ENCODE assay signal across 16 cellular contexts in the genomic region with DNA sequence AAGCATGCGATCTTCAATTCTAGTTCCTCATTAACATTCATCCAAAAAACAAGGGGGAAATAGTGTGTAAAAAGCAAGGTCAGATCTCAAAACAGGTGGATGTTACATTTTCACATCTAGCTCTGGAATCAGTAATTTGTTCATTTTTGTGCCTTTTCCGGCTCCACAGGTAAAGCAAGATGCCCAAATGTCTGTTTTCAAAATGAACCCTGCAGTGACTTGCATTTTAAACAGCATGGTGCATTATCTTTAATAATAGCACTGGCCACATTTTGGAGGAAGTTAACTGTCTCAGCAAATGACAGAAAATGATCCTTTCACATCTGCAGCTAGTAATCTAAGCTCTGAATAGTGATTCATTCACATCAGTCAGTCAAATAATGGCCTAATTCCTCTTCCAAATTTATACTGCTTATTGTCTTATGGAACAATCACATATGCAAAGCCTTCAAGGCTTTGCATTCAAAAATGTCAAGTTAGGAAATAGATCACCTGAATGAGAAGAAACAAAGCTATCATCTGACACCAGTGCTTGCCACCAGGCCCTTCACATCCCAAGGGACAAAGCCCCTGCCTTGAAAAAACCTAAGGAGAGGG.
A peak's percentile ranks its signal among the peaks of the same experiment; 100 is the strongest.
DNase-seq lines count a peak whose midpoint lies in the region; ATAC-seq and TF ChIP-seq lines count a peak whose summit lies in the region.
"Had no signal": no experiment of that assay in that cellular context is flagged by ENCODE, and none has a peak within 500 bp of the region (broad histone marks: within the 10 kb centered on the region; RNA-seq: fewer than 3 reads in every experiment).

No MANE protein-coding gene starts in this region.

- peak overlapping the region; percentile 43 for H3K27ac Mint-ChIP-seq in GM23338
- H3K27ac Mint-ChIP-seq: activated B cell treated with CpG ODN at 0.5 μM for 24 hours; activated T-helper 2 cell treated with anti-CD3 and anti-CD28 coated beads, Interferon-gamma antibody, Interleukin-2, Interleukin-4, amounts not matched to agents 10 μg/mL and 5 μg/mL and 100 μg/mL, durations not matched to agents 14 hours and 24 hours and 36 hours had no signal

- peaks cover 43% of the 10 kb centered on the region for H3K4me1 ChIP-seq in GM23338 (ENCODE audit: insufficient read depth)
- H3K4me1 ChIP-seq: colonic mucosa, gastroesophageal sphincter, suprapubic skin had no signal

- TF ChIP-seq CTCF in GM23338 (conservative IDR thresholded peaks at IDR 0.05; ENCODE audit: low read depth in 2 of 2): no peak

- no peak for DNase-seq in GM23338 (ENCODE audit: low spot score)
- peak; percentile 58 for DNase-seq in NCI-H146 (lab: John Stamatoyannopoulos, UW)
- no peak for DNase-seq in caudate nucleus (lab: John Stamatoyannopoulos, UW)
- peak; percentile 58 for DNase-seq in pons (ENCODE audit: low spot score)
- no peak for DNase-seq in activated gamma-delta T cell treated with Interleukin-2 at 50 U/mL for 16 hours
- DNase-seq in occipital lobe (lab: John Stamatoyannopoulos, UW): no peak
- DNase-seq in NCI-H446 (lab: John Stamatoyannopoulos, UW): no peak
- DNase-seq: activated B cell treated with CpG ODN at 0.5 μM for 24 hours, colonic mucosa, DMS79 treated with DMSO at 0.1 percent for 48 hours, right cardiac atrium had no signal

- 0 out of 3 replicates have a peak overlapping the region, but pooled peaks have one; percentile 4 for H3K4me3 Mint-ChIP-seq in GM23338
- H3K4me3 Mint-ChIP-seq: activated B cell treated with CpG ODN at 0.5 μM for 24 hours had no signal

- H3K36me3 Mint-ChIP-seq in GM23338 (ENCODE audit: low read depth): no peaks in the 10 kb centered on the region

- H3K27me3 ChIP-seq in GM23338 (ENCODE audit: insufficient read depth): no peaks in the 10 kb centered on the region
- H3K27me3 ChIP-seq: colonic mucosa, gastroesophageal sphincter, suprapubic skin had no signal

- H3K36me3 ChIP-seq in GM23338 (ENCODE audit: insufficient read depth): no peaks in the 10 kb centered on the region
- H3K36me3 ChIP-seq: colonic mucosa, gastroesophageal sphincter, suprapubic skin had no signal

- H2AFZ ChIP-seq in GM23338: no peak overlapping the region

- H3K4me1 Mint-ChIP-seq in GM23338: peaks cover 42% of the 10 kb centered on the region
- H3K4me1 Mint-ChIP-seq: activated B cell treated with CpG ODN at 0.5 μM for 24 hours had no signal

- H3K27me3 Mint-ChIP-seq in GM23338 (ENCODE audit: insufficient read depth, low read depth, poor library complexity): peaks cover 3% of the 10 kb centered on the region
- H3K27me3 Mint-ChIP-seq: activated B cell treated with CpG ODN at 0.5 μM for 24 hours had no signal

- 0 out of 2 replicates have a peak, but pooled peaks cover 3% of the 10 kb centered on the region for H4K20me1 ChIP-seq in GM23338 (replicated peaks; ENCODE audit: insufficient read depth)

- no peaks in the 10 kb centered on the region for H3K9me2 ChIP-seq in GM23338 (ENCODE audit: insufficient read depth)

- H3K9me3 Mint-ChIP-seq in GM23338: no peaks in the 10 kb centered on the region
- H3K9me3 Mint-ChIP-seq: activated B cell treated with CpG ODN at 0.5 μM for 24 hours; activated T-helper 2 cell treated with anti-CD3 and anti-CD28 coated beads, Interferon-gamma antibody, Interleukin-2, Interleukin-4, amounts not matched to agents 10 μg/mL and 5 μg/mL and 100 μg/mL, durations not matched to agents 14 hours and 24 hours and 36 hours had no signal

- H3K27ac ChIP-seq in GM23338 (ENCODE audit: low read depth) (peak overlapping the region; percentile 59), caudate nucleus (ENCODE audit: low read depth, low read length) (peak overlapping the region; percentile 6)
- H3K27ac ChIP-seq: colonic mucosa, epithelial cell of prostate, gastroesophageal sphincter, suprapubic skin had no signal

- H3F3A ChIP-seq in GM23338 (replicated peaks; ENCODE audit: low read depth): no peaks in the 10 kb centered on the region

- H3K79me2 ChIP-seq in GM23338 (replicated peaks; ENCODE audit: insufficient read depth): peaks cover 40% of the 10 kb centered on the region

- peak; percentile 42; the same call in 2 of the 3 replicates for ATAC-seq in GM23338
- ATAC-seq: gastroesophageal sphincter, right cardiac atrium had no signal

- H3K4me3 ChIP-seq in GM23338: no peak overlapping the region
- H3K4me3 ChIP-seq: colonic mucosa, gastroesophageal sphincter, lung, suprapubic skin had no signal

- H3K4me2 ChIP-seq in GM23338: peak overlapping the region; percentile 34

TF ChIP-seq in GM23338, 12 proteins besides CTCF, POLR2A, EP300 and RAD21:
- no peak for TF ChIP-seq CREB1 (CRISPR knock-in tag; IDR thresholded peaks at IDR 0.05; ENCODE audit: low read depth)
- TF ChIP-seq, protein P1, sequence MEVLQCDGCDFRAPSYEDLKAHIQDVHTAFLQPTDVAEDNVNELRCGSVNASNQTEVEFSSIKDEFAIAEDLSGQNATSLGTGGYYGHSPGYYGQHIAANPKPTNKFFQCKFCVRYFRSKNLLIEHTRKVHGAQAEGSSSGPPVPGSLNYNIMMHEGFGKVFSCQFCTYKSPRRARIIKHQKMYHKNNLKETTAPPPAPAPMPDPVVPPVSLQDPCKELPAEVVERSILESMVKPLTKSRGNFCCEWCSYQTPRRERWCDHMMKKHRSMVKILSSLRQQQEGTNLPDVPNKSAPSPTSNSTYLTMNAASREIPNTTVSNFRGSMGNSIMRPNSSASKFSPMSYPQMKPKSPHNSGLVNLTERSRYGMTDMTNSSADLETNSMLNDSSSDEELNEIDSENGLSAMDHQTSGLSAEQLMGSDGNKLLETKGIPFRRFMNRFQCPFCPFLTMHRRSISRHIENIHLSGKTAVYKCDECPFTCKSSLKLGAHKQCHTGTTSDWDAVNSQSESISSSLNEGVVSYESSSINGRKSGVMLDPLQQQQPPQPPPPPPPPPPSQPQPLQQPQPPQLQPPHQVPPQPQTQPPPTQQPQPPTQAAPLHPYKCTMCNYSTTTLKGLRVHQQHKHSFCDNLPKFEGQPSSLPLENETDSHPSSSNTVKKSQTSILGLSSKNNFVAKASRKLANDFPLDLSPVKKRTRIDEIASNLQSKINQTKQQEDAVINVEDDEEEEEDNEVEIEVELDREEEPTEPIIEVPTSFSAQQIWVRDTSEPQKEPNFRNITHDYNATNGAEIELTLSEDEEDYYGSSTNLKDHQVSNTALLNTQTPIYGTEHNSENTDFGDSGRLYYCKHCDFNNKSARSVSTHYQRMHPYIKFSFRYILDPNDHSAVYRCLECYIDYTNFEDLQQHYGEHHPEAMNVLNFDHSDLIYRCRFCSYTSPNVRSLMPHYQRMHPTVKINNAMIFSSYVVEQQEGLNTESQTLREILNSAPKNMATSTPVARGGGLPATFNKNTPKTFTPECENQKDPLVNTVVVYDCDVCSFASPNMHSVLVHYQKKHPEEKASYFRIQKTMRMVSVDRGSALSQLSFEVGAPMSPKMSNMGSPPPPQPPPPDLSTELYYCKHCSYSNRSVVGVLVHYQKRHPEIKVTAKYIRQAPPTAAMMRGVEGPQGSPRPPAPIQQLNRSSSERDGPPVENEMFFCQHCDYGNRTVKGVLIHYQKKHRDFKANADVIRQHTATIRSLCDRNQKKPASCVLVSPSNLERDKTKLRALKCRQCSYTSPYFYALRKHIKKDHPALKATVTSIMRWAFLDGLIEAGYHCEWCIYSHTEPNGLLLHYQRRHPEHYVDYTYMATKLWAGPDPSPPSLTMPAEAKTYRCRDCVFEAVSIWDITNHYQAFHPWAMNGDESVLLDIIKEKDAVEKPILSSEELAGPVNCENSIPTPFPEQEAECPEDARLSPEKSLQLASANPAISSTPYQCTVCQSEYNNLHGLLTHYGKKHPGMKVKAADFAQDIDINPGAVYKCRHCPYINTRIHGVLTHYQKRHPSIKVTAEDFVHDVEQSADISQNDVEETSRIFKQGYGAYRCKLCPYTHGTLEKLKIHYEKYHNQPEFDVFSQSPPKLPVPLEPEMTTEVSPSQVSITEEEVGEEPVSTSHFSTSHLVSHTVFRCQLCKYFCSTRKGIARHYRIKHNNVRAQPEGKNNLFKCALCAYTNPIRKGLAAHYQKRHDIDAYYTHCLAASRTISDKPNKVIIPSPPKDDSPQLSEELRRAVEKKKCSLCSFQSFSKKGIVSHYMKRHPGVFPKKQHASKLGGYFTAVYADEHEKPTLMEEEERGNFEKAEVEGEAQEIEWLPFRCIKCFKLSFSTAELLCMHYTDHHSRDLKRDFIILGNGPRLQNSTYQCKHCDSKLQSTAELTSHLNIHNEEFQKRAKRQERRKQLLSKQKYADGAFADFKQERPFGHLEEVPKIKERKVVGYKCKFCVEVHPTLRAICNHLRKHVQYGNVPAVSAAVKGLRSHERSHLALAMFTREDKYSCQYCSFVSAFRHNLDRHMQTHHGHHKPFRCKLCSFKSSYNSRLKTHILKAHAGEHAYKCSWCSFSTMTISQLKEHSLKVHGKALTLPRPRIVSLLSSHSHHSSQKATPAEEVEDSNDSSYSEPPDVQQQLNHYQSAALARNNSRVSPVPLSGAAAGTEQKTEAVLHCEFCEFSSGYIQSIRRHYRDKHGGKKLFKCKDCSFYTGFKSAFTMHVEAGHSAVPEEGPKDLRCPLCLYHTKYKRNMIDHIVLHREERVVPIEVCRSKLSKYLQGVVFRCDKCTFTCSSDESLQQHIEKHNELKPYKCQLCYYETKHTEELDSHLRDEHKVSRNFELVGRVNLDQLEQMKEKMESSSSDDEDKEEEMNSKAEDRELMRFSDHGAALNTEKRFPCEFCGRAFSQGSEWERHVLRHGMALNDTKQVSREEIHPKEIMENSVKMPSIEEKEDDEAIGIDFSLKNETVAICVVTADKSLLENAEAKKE (CRISPR knock-in tag; IDR thresholded peaks at IDR 0.05): 0 out of 2 replicates have a peak, but pooled peaks have one; percentile 45

Comparison
In these comparisons a context has a peak if more than half of its experiments do, and no peak if none do; other contexts are left out.
1. DNase-seq: peak in NCI-H146 (single experiment) and pons (single experiment); none in GM23338 (single experiment), caudate nucleus (0 of 61), activated gamma-delta T cell treated with Interleukin-2 at 50 U/mL for 16 hours (single experiment), occipital lobe (single experiment) and NCI-H446 (0 of 2).